17 cellular contexts compared by ENCODE assay signal in genomic region chr2:70656421-70657010, GRCh38.
DNase-seq lines count a peak whose midpoint lies in the region; ATAC-seq and TF ChIP-seq lines count a peak whose summit lies in the region.
"Had no signal": no experiment of that assay in that cellular context is flagged by ENCODE, and none has a peak within 500 bp of the region (broad histone marks: within the 10 kb centered on the region; RNA-seq: fewer than 3 reads in every experiment).

No MANE protein-coding gene starts in this region.

- POLR2A ChIA-PET in WTC11 (lab: Charles Lee): no interaction called here

- H3K9me3 Mint-ChIP-seq in activated CD8-positive, alpha-beta memory T cell treated with anti-CD3 and anti-CD28 coated beads, Interleukin-2, amount 10 ng/mL, durations not matched to agents 7 days and 5 days (ENCODE audit: low read depth): no peaks in the 10 kb centered on the region
- no peaks in the 10 kb centered on the region for H3K9me3 Mint-ChIP-seq in WTC11
- peaks cover 4% of the 10 kb centered on the region for H3K9me3 Mint-ChIP-seq in activated naive CD4-positive, alpha-beta T cell treated with anti-CD3 and anti-CD28 coated beads, Interleukin-2, amount 50 U/mL, for 24 hours
- H3K9me3 Mint-ChIP-seq in stimulated activated naive B cell treated with anti-CD40 and anti-IgM and Interleukin-4, amounts not matched to agents 10 μg/mL and 1 μg/mL and 100 μg/mL, for 72 hours: peaks cover 0 to 2% of the 10 kb centered on the region in 2 donors

- intact Hi-C loops in Right ventricle myocardium inferior (cut with DNase I): loop anchor here (5.0 to 10.0 kb wide), 2 partner anchors 131 to 288 kb away; no protein-coding TSS in a partner anchor

- CTCF ChIA-PET in activated CD8-positive, alpha-beta memory T cell treated with anti-CD3 and anti-CD28 coated beads, Interleukin-2, amount 10 ng/mL, durations not matched to agents 7 days and 5 days (lab: Charles Lee): interaction anchor here (1.0 to 1.9 kb wide), 9 partner anchors 11 to 355 kb away, joined by 3 to 13 read pairs (median 4); partner anchors contain the start of gene FAM136A
- CTCF ChIA-PET in WTC11 (lab: Charles Lee): interaction anchor here (0.6 to 2.9 kb wide), 7 partner anchors 13 to 352 kb away, joined by 3 to 15 read pairs (median 3); partner anchors contain the start of gene ADD2

- no peaks in the 10 kb centered on the region for H3K36me3 Mint-ChIP-seq in activated CD8-positive, alpha-beta memory T cell treated with anti-CD3 and anti-CD28 coated beads, Interleukin-2, amount 10 ng/mL, durations not matched to agents 7 days and 5 days
- H3K36me3 Mint-ChIP-seq in WTC11: peaks cover 2% of the 10 kb centered on the region; the same call in 1 of the 2 replicates
- H3K36me3 Mint-ChIP-seq in activated naive CD4-positive, alpha-beta T cell treated with anti-CD3 and anti-CD28 coated beads, Interleukin-2, amount 50 U/mL, for 24 hours: peaks cover 4% of the 10 kb centered on the region
- peaks cover 0 to 2% of the 10 kb centered on the region in 2 donors for H3K36me3 Mint-ChIP-seq in stimulated activated naive B cell treated with anti-CD40 and anti-IgM and Interleukin-4, amounts not matched to agents 10 μg/mL and 1 μg/mL and 100 μg/mL, for 72 hours

- DNase-seq in activated CD8-positive, alpha-beta memory T cell treated with anti-CD3 and anti-CD28 coated beads for 24 hours: peak; percentile 67
- no peak for DNase-seq in activated CD8-positive, alpha-beta memory T cell treated with anti-CD3 and anti-CD28 coated beads, Interleukin-2, amount 10 ng/mL, durations not matched to agents 7 days and 5 days
- DNase-seq in WTC11 (ENCODE audit: low spot score): no peak
- DNase-seq in stimulated activated naive B cell treated with anti-CD40 and anti-IgM and Interleukin-4, amounts not matched to agents 10 μg/mL and 1 μg/mL and 100 μg/mL, for 72 hours: no peak
- no peak for DNase-seq in Right ventricle myocardium inferior (ENCODE audit: missing footprints)
- no peak for DNase-seq in cortex of kidney (lab: John Stamatoyannopoulos, UW)
- DNase-seq: ACHN, left ventricle myocardium superior, MG63, NCI-H187 treated with DMSO at 0.1 percent for 48 hours, NCI-H510A treated with DMSO at 0.1 percent for 48 hours, nucleus accumbens, right cardiac atrium, trophoblast cell had no signal

- H3K4me3 Mint-ChIP-seq in activated CD8-positive, alpha-beta memory T cell treated with anti-CD3 and anti-CD28 coated beads, Interleukin-2, amount 10 ng/mL, durations not matched to agents 7 days and 5 days: no peak overlapping the region
- no peak overlapping the region for H3K4me3 Mint-ChIP-seq in WTC11
- H3K4me3 Mint-ChIP-seq in activated naive CD4-positive, alpha-beta T cell treated with anti-CD3 and anti-CD28 coated beads, Interleukin-2, amount 50 U/mL, for 24 hours: peak overlapping the region; percentile 42
- H3K4me3 Mint-ChIP-seq in stimulated activated naive B cell treated with anti-CD40 and anti-IgM and Interleukin-4, amounts not matched to agents 10 μg/mL and 1 μg/mL and 100 μg/mL, for 72 hours: no peak overlapping the region

- no peak for ATAC-seq in activated CD8-positive, alpha-beta memory T cell treated with anti-CD3 and anti-CD28 coated beads, Interleukin-2, amount 10 ng/mL, durations not matched to agents 7 days and 5 days
- ATAC-seq in WTC11 (peak; percentile 31), GM21529 (IDR thresholded peaks at IDR 0.05; ENCODE audit: unreplicated experiment) (no peak), Right ventricle myocardium inferior (no peak)
- no peak for ATAC-seq in stimulated activated naive B cell treated with anti-CD40 and anti-IgM and Interleukin-4, amounts not matched to agents 10 μg/mL and 1 μg/mL and 100 μg/mL, for 72 hours (replicated peaks)
- ATAC-seq: gastroesophageal sphincter, left ventricle myocardium superior, right cardiac atrium had no signal

- TF ChIP-seq CTCF in WTC11 (IDR thresholded peaks at IDR 0.05): no peak

- H3K27me3 Mint-ChIP-seq in activated CD8-positive, alpha-beta memory T cell treated with anti-CD3 and anti-CD28 coated beads, Interleukin-2, amount 10 ng/mL, durations not matched to agents 7 days and 5 days: peaks cover 49% of the 10 kb centered on the region
- peaks cover 53% of the 10 kb centered on the region for H3K27me3 Mint-ChIP-seq in WTC11 (ENCODE audit: low read depth)
- peaks cover 7% of the 10 kb centered on the region for H3K27me3 Mint-ChIP-seq in activated naive CD4-positive, alpha-beta T cell treated with anti-CD3 and anti-CD28 coated beads, Interleukin-2, amount 50 U/mL, for 24 hours
- H3K27me3 Mint-ChIP-seq in stimulated activated naive B cell treated with anti-CD40 and anti-IgM and Interleukin-4, amounts not matched to agents 10 μg/mL and 1 μg/mL and 100 μg/mL, for 72 hours: peaks cover 23 to 26% of the 10 kb centered on the region in 2 donors

- peaks cover 11% of the 10 kb centered on the region for H3K4me1 Mint-ChIP-seq in activated CD8-positive, alpha-beta memory T cell treated with anti-CD3 and anti-CD28 coated beads, Interleukin-2, amount 10 ng/mL, durations not matched to agents 7 days and 5 days
- H3K4me1 Mint-ChIP-seq in WTC11: peaks cover 22% of the 10 kb centered on the region
- peaks cover 37% of the 10 kb centered on the region for H3K4me1 Mint-ChIP-seq in activated naive CD4-positive, alpha-beta T cell treated with anti-CD3 and anti-CD28 coated beads, Interleukin-2, amount 50 U/mL, for 24 hours
- H3K4me1 Mint-ChIP-seq in stimulated activated naive B cell treated with anti-CD40 and anti-IgM and Interleukin-4, amounts not matched to agents 10 μg/mL and 1 μg/mL and 100 μg/mL, for 72 hours: peaks cover 2 to 7% of the 10 kb centered on the region in 2 donors

- H3K27ac Mint-ChIP-seq in activated CD8-positive, alpha-beta memory T cell treated with anti-CD3 and anti-CD28 coated beads, Interleukin-2, amount 10 ng/mL, durations not matched to agents 7 days and 5 days: no peak overlapping the region
- H3K27ac Mint-ChIP-seq in WTC11: no peak overlapping the region
- peak overlapping the region; percentile 89 for H3K27ac Mint-ChIP-seq in activated naive CD4-positive, alpha-beta T cell treated with anti-CD3 and anti-CD28 coated beads, Interleukin-2, amount 50 U/mL, for 24 hours
- peak overlapping the region; percentile 10 for H3K27ac Mint-ChIP-seq in stimulated activated naive B cell treated with anti-CD40 and anti-IgM and Interleukin-4, amounts not matched to agents 10 μg/mL and 1 μg/mL and 100 μg/mL, for 72 hours

TF ChIP-seq in WTC11, 78 proteins besides CTCF, POLR2A, EP300 and RAD21:
- TF ChIP-seq ZNF512 (CRISPR knock-in tag; IDR thresholded peaks at IDR 0.05; ENCODE audit: borderline replicate concordance): no peak
- TF ChIP-seq, protein P1, sequence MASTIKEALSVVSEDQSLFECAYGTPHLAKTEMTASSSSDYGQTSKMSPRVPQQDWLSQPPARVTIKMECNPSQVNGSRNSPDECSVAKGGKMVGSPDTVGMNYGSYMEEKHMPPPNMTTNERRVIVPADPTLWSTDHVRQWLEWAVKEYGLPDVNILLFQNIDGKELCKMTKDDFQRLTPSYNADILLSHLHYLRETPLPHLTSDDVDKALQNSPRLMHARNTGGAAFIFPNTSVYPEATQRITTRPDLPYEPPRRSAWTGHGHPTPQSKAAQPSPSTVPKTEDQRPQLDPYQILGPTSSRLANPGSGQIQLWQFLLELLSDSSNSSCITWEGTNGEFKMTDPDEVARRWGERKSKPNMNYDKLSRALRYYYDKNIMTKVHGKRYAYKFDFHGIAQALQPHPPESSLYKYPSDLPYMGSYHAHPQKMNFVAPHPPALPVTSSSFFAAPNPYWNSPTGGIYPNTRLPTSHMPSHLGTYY (CRISPR knock-in tag; IDR thresholded peaks at IDR 0.05): no peak
- no peak for TF ChIP-seq ZNF423 (CRISPR knock-in tag; IDR thresholded peaks at IDR 0.05)
- no peak for TF ChIP-seq ZNF121 (CRISPR knock-in tag; IDR thresholded peaks at IDR 0.05)
- TF ChIP-seq NFATC4 (CRISPR knock-in tag; IDR thresholded peaks at IDR 0.05): no peak
- TF ChIP-seq ZNF317 (CRISPR knock-in tag; IDR thresholded peaks at IDR 0.05; ENCODE audit: borderline replicate concordance, low read depth): no peak
- no peak for TF ChIP-seq OVOL2 (CRISPR knock-in tag; IDR thresholded peaks at IDR 0.05; ENCODE audit: borderline replicate concordance)
TF ChIP-seq in WTC11: peak in this region for 0.

Comparison
In these comparisons a context has a peak if more than half of its experiments do, and no peak if none do; other contexts are left out.
1. H3K27ac Mint-ChIP-seq: peak in activated naive CD4-positive, alpha-beta T cell treated with anti-CD3 and anti-CD28 coated beads, Interleukin-2, amount 50 U/mL, for 24 hours (single experiment) and stimulated activated naive B cell treated with anti-CD40 and anti-IgM and Interleukin-4, amounts not matched to agents 10 μg/mL and 1 μg/mL and 100 μg/mL, for 72 hours (single experiment); none in activated CD8-positive, alpha-beta memory T cell treated with anti-CD3 and anti-CD28 coated beads, Interleukin-2, amount 10 ng/mL, durations not matched to agents 7 days and 5 days (single experiment) and WTC11 (single experiment).